9 cellular contexts compared by ENCODE assay signal in genomic region chr2:20365249-20365817, GRCh38. TPM values are rescaled to one million over a fixed set of nuclear protein-coding genes. Genes with fewer than 3 reads are reported as not detected.
DNase-seq lines count a peak whose midpoint lies in the region; ATAC-seq and TF ChIP-seq lines count a peak whose summit lies in the region.
"Had no signal": no experiment of that assay in that cellular context is flagged by ENCODE, and none has a peak within 500 bp of the region (broad histone marks: within the 10 kb centered on the region; RNA-seq: fewer than 3 reads in every experiment).

No MANE protein-coding gene starts in this region.

- H3K9me3 Mint-ChIP-seq in activated naive CD4-positive, alpha-beta T cell treated with anti-CD3 and anti-CD28 coated beads for 36 hours: peaks cover 11% of the 10 kb centered on the region

- peaks cover 25% of the 10 kb centered on the region for H3K4me1 Mint-ChIP-seq in activated naive CD4-positive, alpha-beta T cell treated with anti-CD3 and anti-CD28 coated beads for 36 hours (ENCODE audit: low read depth)

- CTCF ChIA-PET in activated naive CD4-positive, alpha-beta T cell treated with anti-CD3 and anti-CD28 coated beads for 36 hours (lab: Charles Lee): interaction anchor here (1.3 to 1.4 kb wide), 2 partner anchors 14 to 46 kb away, joined by 3 to 4 read pairs; no protein-coding TSS in a partner anchor

- TF ChIP-seq CTCF in upper lobe of right lung (IDR thresholded peaks at IDR 0.05) (no peak), body of pancreas (IDR thresholded peaks at IDR 0.05) (no peak)

- intact Hi-C loops in activated naive CD4-positive, alpha-beta T cell treated with anti-CD3 and anti-CD28 coated beads for 36 hours (cut with micrococcal nuclease): loop anchor here (1.0 to 5.0 kb wide), 5 partner anchors 14 to 463 kb away; partner anchors contain the start of genes LDAH and TTC32
- intact Hi-C loops in upper lobe of right lung (cut with DNase I): no loop called here
- intact Hi-C loops in body of pancreas (cut with DNase I): no loop called here

- 75 to 80% methylated on average over 7 of the region's 7 CpGs for WGBS in body of pancreas, 2 donors

- peak; percentile 92 for ATAC-seq in HG03045 (IDR thresholded peaks at IDR 0.05; ENCODE audit: unreplicated experiment)
- no peak for ATAC-seq in upper lobe of right lung
- no peak for ATAC-seq in body of pancreas

- DNase-seq in activated naive CD4-positive, alpha-beta T cell treated with anti-CD3 and anti-CD28 coated beads for 36 hours: peak; percentile 84
- DNase-seq in activated naive CD4-positive, alpha-beta T cell treated with anti-CD3 and anti-CD28 coated beads, Interleukin-2, amount 50 U/mL, for 16 hours: no peak
- DNase-seq in activated CD4-positive, alpha-beta T cell treated with anti-CD3 and anti-CD28 coated beads, Interleukin-2, amount 50 U/mL, for 48 hours: peak; percentile 56 to 69
- peak; percentile 33 to 50 for DNase-seq in stimulated activated CD4-positive, alpha-beta T cell treated with anti-CD3 and anti-CD28 coated beads, Interleukin-2, amount 100 ng/mL, for 24 hours
- DNase-seq in NCI-H146 treated with DMSO at 0.1 percent for 48 hours (lab: John Stamatoyannopoulos, UW; ENCODE audit: unreplicated experiment) (no peak), upper lobe of right lung (no peak), body of pancreas (no peak)

- TF ChIP-seq POLR2A in body of pancreas (IDR thresholded peaks at IDR 0.05): no peak

- H3K4me1 ChIP-seq in upper lobe of right lung (peaks cover 1% of the 10 kb centered on the region), body of pancreas (no peaks in the 10 kb centered on the region)

- H3K27me3 ChIP-seq in upper lobe of right lung: no peaks in the 10 kb centered on the region
- no peaks in the 10 kb centered on the region for H3K27me3 ChIP-seq in body of pancreas

- H3K36me3 ChIP-seq in upper lobe of right lung (no peaks in the 10 kb centered on the region), body of pancreas (replicated peaks in 1 of 2; ENCODE audit: insufficient read depth in 1 of 2, low read depth in 2 of 2) (no peaks in the 10 kb centered on the region)

- H3K27ac Mint-ChIP-seq in activated naive CD4-positive, alpha-beta T cell treated with anti-CD3 and anti-CD28 coated beads for 36 hours: peak overlapping the region; percentile 54

- H3K4me3 ChIP-seq in upper lobe of right lung (no peak overlapping the region), body of pancreas (no peak overlapping the region)

- H3K27me3 Mint-ChIP-seq in activated naive CD4-positive, alpha-beta T cell treated with anti-CD3 and anti-CD28 coated beads for 36 hours (ENCODE audit: low read depth): peaks cover 11% of the 10 kb centered on the region

- H3K36me3 Mint-ChIP-seq in activated naive CD4-positive, alpha-beta T cell treated with anti-CD3 and anti-CD28 coated beads for 36 hours (ENCODE audit: low read depth): no peaks in the 10 kb centered on the region

- H3K9me3 ChIP-seq in upper lobe of right lung (no peaks in the 10 kb centered on the region), body of pancreas (no peaks in the 10 kb centered on the region)

- H3K27ac ChIP-seq in upper lobe of right lung: no peak overlapping the region
- no peak overlapping the region for H3K27ac ChIP-seq in body of pancreas
- H3K27ac ChIP-seq: VCaP had no signal

- no peak overlapping the region for H3K4me3 Mint-ChIP-seq in activated naive CD4-positive, alpha-beta T cell treated with anti-CD3 and anti-CD28 coated beads for 36 hours

RNA-seq across cellular contexts. Expression of gene PUM2, which starts 14.7 kb away (rescaled TPM):
- 10 to 100 TPM; 88.4 to 96.8 TPM for total RNA-seq in activated naive CD4-positive, alpha-beta T cell treated with anti-CD3 and anti-CD28 coated beads for 36 hours
- total RNA-seq in upper lobe of right lung (116 TPM), body of pancreas (10 to 100 TPM; 25.7 to 43.3 TPM)

Comparison
In these comparisons a context has a peak if more than half of its experiments do, and no peak if none do; other contexts are left out.
1. DNase-seq: peak in activated naive CD4-positive, alpha-beta T cell treated with anti-CD3 and anti-CD28 coated beads for 36 hours (single experiment), activated CD4-positive, alpha-beta T cell treated with anti-CD3 and anti-CD28 coated beads, Interleukin-2, amount 50 U/mL, for 48 hours (2 of 2) and stimulated activated CD4-positive, alpha-beta T cell treated with anti-CD3 and anti-CD28 coated beads, Interleukin-2, amount 100 ng/mL, for 24 hours (2 of 2); none in activated naive CD4-positive, alpha-beta T cell treated with anti-CD3 and anti-CD28 coated beads, Interleukin-2, amount 50 U/mL, for 16 hours (single experiment), NCI-H146 treated with DMSO at 0.1 percent for 48 hours (single experiment), upper lobe of right lung (single experiment) and body of pancreas (0 of 4).